ENCODE assay signal across 1 cellular context in genomic region chr17:44075598-44076293, GRCh38.
TF ChIP-seq lines count a peak whose summit lies in the region.

No MANE protein-coding gene starts in this region.

TF ChIP-seq in liver, 16 proteins besides CTCF, POLR2A, EP300 and RAD21:
- TF ChIP-seq YY1 (IDR thresholded peaks at IDR 0.05): no peak
- no peak for TF ChIP-seq FOXA2 (IDR thresholded peaks at IDR 0.05)
- no peak for TF ChIP-seq REST (IDR thresholded peaks at IDR 0.05)
- TF ChIP-seq FOXA1 (IDR thresholded peaks at IDR 0.05): no peak
- no peak for TF ChIP-seq HNF4G (IDR thresholded peaks at IDR 0.05)
- no peak for TF ChIP-seq JUND (IDR thresholded peaks at IDR 0.05)
- no peak for TF ChIP-seq SP1 (IDR thresholded peaks at IDR 0.05)
- no peak for TF ChIP-seq RXRA (IDR thresholded peaks at IDR 0.05)
- no peak for TF ChIP-seq NR2F2 (IDR thresholded peaks at IDR 0.05)
- TF ChIP-seq TAF1 (conservative IDR thresholded peaks at IDR 0.05): no peak
- no peak for TF ChIP-seq MAX (IDR thresholded peaks at IDR 0.05)
- TF ChIP-seq ATF3 (IDR thresholded peaks at IDR 0.05): no peak
- no peak for TF ChIP-seq ZBTB33 (IDR thresholded peaks at IDR 0.05)
- TF ChIP-seq EGR1 (IDR thresholded peaks at IDR 0.05; ENCODE audit: low read depth in 2 of 2): no peak
- no peak for TF ChIP-seq HNF4A (conservative IDR thresholded peaks at IDR 0.05)
- no peak for TF ChIP-seq GABPA (IDR thresholded peaks at IDR 0.05 in 1 of 2, conservative IDR thresholded peaks at IDR 0.05 in 1 of 2)
